17 cellular contexts compared by ENCODE assay signal in genomic region chr10:110881905-110882304, GRCh38. TPM values are rescaled to one million over a fixed set of nuclear protein-coding genes. Genes with fewer than 3 reads are reported as not detected.
DNase-seq lines count a peak whose midpoint lies in the region; TF ChIP-seq lines count a peak whose summit lies in the region.
"Had no signal": no experiment of that assay in that cellular context is flagged by ENCODE, and none has a peak within 500 bp of the region (broad histone marks: within the 10 kb centered on the region; RNA-seq: fewer than 3 reads in every experiment).

No MANE protein-coding gene starts in this region.

- H3K4me3 ChIP-seq in GM23248 (no peak overlapping the region), parathyroid adenoma (ENCODE audit: low read depth, low read length) (peak overlapping the region; percentile 78)
- H3K4me3 ChIP-seq: heart left ventricle, right lobe of liver, suprapubic skin had no signal

- peaks cover 60% of the 10 kb centered on the region for H3K36me3 Mint-ChIP-seq in activated T-helper 1 cell treated with anti-CD3 and anti-CD28 coated beads, Interleukin-12 subunit alpha, Interleukin-12 subunit beta, Interleukin-2, Interleukin-4 antibody, amounts not matched to agents 30 ng/mL and 10 ng/mL and 1 ng/mL, durations not matched to agents 14 hours and 24 hours and 36 hours (ENCODE audit: low read depth)

- H3K9ac ChIP-seq in GM23248, result no peak overlapping the region
- no peak overlapping the region for H3K9ac ChIP-seq in parathyroid adenoma

- no peaks in the 10 kb centered on the region for H3K9me3 Mint-ChIP-seq in activated T-helper 1 cell treated with anti-CD3 and anti-CD28 coated beads, Interleukin-12 subunit alpha, Interleukin-12 subunit beta, Interleukin-2, Interleukin-4 antibody, amounts not matched to agents 30 ng/mL and 10 ng/mL and 1 ng/mL, durations not matched to agents 14 hours and 24 hours and 36 hours
- H3K9me3 Mint-ChIP-seq: T-helper 1 cell treated with Interleukin-12 subunit alpha and Interleukin-12 subunit beta and Interleukin-4 antibody, amounts not matched to agents 30 μg/mL and 1 μg/mL, for 36 hours had no signal

- H3K9me2 ChIP-seq in GM23248 (ENCODE audit: insufficient read depth), result no peaks in the 10 kb centered on the region

- H3F3A ChIP-seq in GM23248 (ENCODE audit: insufficient read depth), result no peaks in the 10 kb centered on the region

- intact Hi-C loops in activated T-helper 1 cell treated with anti-CD3 and anti-CD28 coated beads, Interleukin-12 subunit alpha, Interleukin-12 subunit beta, Interleukin-2, Interleukin-4 antibody, amounts not matched to agents 30 ng/mL and 10 ng/mL and 1 ng/mL, durations not matched to agents 14 hours and 24 hours and 36 hours (cut with micrococcal nuclease), result no loop called here

- H3K36me3 ChIP-seq in GM23248 (ENCODE audit: low read depth), result peaks cover 75% of the 10 kb centered on the region
- peaks cover 10% of the 10 kb centered on the region for H3K36me3 ChIP-seq in parathyroid adenoma (ENCODE audit: control insufficient read depth, insufficient read depth, low read length)

- no peak overlapping the region for H3K4me3 Mint-ChIP-seq in activated T-helper 1 cell treated with anti-CD3 and anti-CD28 coated beads, Interleukin-12 subunit alpha, Interleukin-12 subunit beta, Interleukin-2, Interleukin-4 antibody, amounts not matched to agents 30 ng/mL and 10 ng/mL and 1 ng/mL, durations not matched to agents 14 hours and 24 hours and 36 hours
- H3K4me3 Mint-ChIP-seq: T-helper 1 cell treated with Interleukin-12 subunit alpha and Interleukin-12 subunit beta and Interleukin-4 antibody, amounts not matched to agents 30 μg/mL and 1 μg/mL, for 36 hours had no signal

- H3K27me3 ChIP-seq in GM23248 (replicated peaks; ENCODE audit: insufficient read depth) (no peaks in the 10 kb centered on the region), parathyroid adenoma (ENCODE audit: control insufficient read depth, insufficient read depth, low read length) (no peaks in the 10 kb centered on the region)
- H3K27me3 ChIP-seq: heart left ventricle, neutrophil, right lobe of liver, suprapubic skin had no signal

- TF ChIP-seq CTCF in parathyroid adenoma (IDR thresholded peaks at IDR 0.05), result no peak

- H3K4me1 Mint-ChIP-seq in activated T-helper 1 cell treated with anti-CD3 and anti-CD28 coated beads, Interleukin-12 subunit alpha, Interleukin-12 subunit beta, Interleukin-2, Interleukin-4 antibody, amounts not matched to agents 30 ng/mL and 10 ng/mL and 1 ng/mL, durations not matched to agents 14 hours and 24 hours and 36 hours (ENCODE audit: low read depth), result peaks cover 62% of the 10 kb centered on the region

- peak; percentile 14 for DNase-seq in GM23248
- peak; percentile 42 for DNase-seq in OCI-M1 (lab: John Stamatoyannopoulos, UW)
- DNase-seq in erythroblast (lab: John Stamatoyannopoulos, UW), result peak; percentile 20 to 70
- no peak for DNase-seq in activated T-helper 1 cell treated with anti-CD3 and anti-CD28 coated beads, Interleukin-12 subunit alpha, Interleukin-12 subunit beta, Interleukin-2, Interleukin-4 antibody, amounts not matched to agents 30 ng/mL and 10 ng/mL and 1 ng/mL, durations not matched to agents 14 hours and 24 hours and 36 hours (ENCODE audit: low spot score)
- no peak for DNase-seq in pons (ENCODE audit: low spot score)
- no peak for DNase-seq in SKM-1 treated with dmso at 0.1 percent for 144 hours (lab: John Stamatoyannopoulos, UW; ENCODE audit: unreplicated experiment)
- DNase-seq: heart left ventricle; MV-4-11; NCI-H1930; NCI-H446 treated with DMSO at 0.1 percent for 48 hours; right lobe of liver; stimulated activated CD4-positive, alpha-beta T cell treated with anti-CD3 and anti-CD28 coated beads, Interleukin-1b, Interleukin-23, amount 100 ng/mL, for 48 hours; WERI-Rb-1 had no signal

- H3K79me2 ChIP-seq in GM23248 (ENCODE audit: insufficient read depth), result peaks cover 19% of the 10 kb centered on the region; the same call in 1 of the 2 replicates
- peaks cover 35% of the 10 kb centered on the region for H3K79me2 ChIP-seq in parathyroid adenoma

- H3K4me1 ChIP-seq in GM23248 (ENCODE audit: insufficient read depth) (no peaks in the 10 kb centered on the region), parathyroid adenoma (peaks cover 35% of the 10 kb centered on the region)

- H3K27me3 Mint-ChIP-seq in activated T-helper 1 cell treated with anti-CD3 and anti-CD28 coated beads, Interleukin-12 subunit alpha, Interleukin-12 subunit beta, Interleukin-2, Interleukin-4 antibody, amounts not matched to agents 30 ng/mL and 10 ng/mL and 1 ng/mL, durations not matched to agents 14 hours and 24 hours and 36 hours (ENCODE audit: insufficient read depth), result no peaks in the 10 kb centered on the region

- no peak overlapping the region for H3K27ac Mint-ChIP-seq in activated T-helper 1 cell treated with anti-CD3 and anti-CD28 coated beads, Interleukin-12 subunit alpha, Interleukin-12 subunit beta, Interleukin-2, Interleukin-4 antibody, amounts not matched to agents 30 ng/mL and 10 ng/mL and 1 ng/mL, durations not matched to agents 14 hours and 24 hours and 36 hours
- H3K27ac Mint-ChIP-seq: T-helper 1 cell treated with Interleukin-12 subunit alpha and Interleukin-12 subunit beta and Interleukin-4 antibody, amounts not matched to agents 30 μg/mL and 1 μg/mL, for 36 hours had no signal

- 61 to 69% methylated on average over 4 of the region's 4 CpGs for WGBS in GM23248 (ENCODE audit: low coverage in 1 of 2, low lambda C conversion rate in 2 of 2, missing lambda C conversion rate in 2 of 2), 2 experiments

- H3K4me2 ChIP-seq in GM23248 (ENCODE audit: unreplicated experiment) (no peak overlapping the region), parathyroid adenoma (ENCODE audit: low read length) (peak overlapping the region; percentile 89)

- no peak for TF ChIP-seq POLR2A in erythroblast (IDR thresholded peaks at IDR 0.05; ENCODE audit: low read length)

- H3K27ac ChIP-seq in GM23248, result no peak overlapping the region
- H3K27ac ChIP-seq in parathyroid adenoma, result peak overlapping the region; percentile 75
- H3K27ac ChIP-seq: neutrophil, right lobe of liver, suprapubic skin, WERI-Rb-1 had no signal

- no peak overlapping the region for H2AFZ ChIP-seq in GM23248
- H2AFZ ChIP-seq in parathyroid adenoma, result no peak overlapping the region

- H3K9me3 ChIP-seq in GM23248 (ENCODE audit: low read depth) (no peaks in the 10 kb centered on the region), parathyroid adenoma (ENCODE audit: control insufficient read depth, low read length) (no peaks in the 10 kb centered on the region)
- H3K9me3 ChIP-seq: heart left ventricle, neutrophil, right lobe of liver, suprapubic skin had no signal

- in situ Hi-C loops in GM23248 (cut with MboI), result loop anchor here (25.0 kb wide), 3 partner anchors 270 to 1255 kb away; partner anchors contain the start of gene SMNDC1

- H4K20me1 ChIP-seq in GM23248 (ENCODE audit: insufficient read depth), result 0 out of 2 replicates have a peak, but pooled peaks cover 5% of the 10 kb centered on the region

RNA-seq across cellular contexts. Expression of gene PDCD4, which starts 10.2 kb away (rescaled TPM):
- 49.9 and 52.7 TPM in 2 replicates for total RNA-seq in GM23248 (2014; rRNA removed; shearing (Covaris generic))
- 166 and 175 TPM in 2 replicates for polyA plus RNA-seq in GM23248 (2016; fragmentation: Nextera tagmentation; extraction: Ambion mirVana)
- total RNA-seq in activated T-helper 1 cell treated with anti-CD3 and anti-CD28 coated beads, Interleukin-12 subunit alpha, Interleukin-12 subunit beta, Interleukin-2, Interleukin-4 antibody, amounts not matched to agents 30 ng/mL and 10 ng/mL and 1 ng/mL, durations not matched to agents 14 hours and 24 hours and 36 hours, result 46.1 and 51.8 TPM in 2 replicates

RNA-seq across cellular contexts. Expression of gene BBIP1, which starts 37.1 kb away (rescaled TPM):
- 17.3 and 29.8 TPM in 2 replicates for total RNA-seq in GM23248 (2014; rRNA removed; shearing (Covaris generic))
- 43.7 and 44.4 TPM in 2 replicates for polyA plus RNA-seq in GM23248 (2016; fragmentation: Nextera tagmentation; extraction: Ambion mirVana)
- total RNA-seq in activated T-helper 1 cell treated with anti-CD3 and anti-CD28 coated beads, Interleukin-12 subunit alpha, Interleukin-12 subunit beta, Interleukin-2, Interleukin-4 antibody, amounts not matched to agents 30 ng/mL and 10 ng/mL and 1 ng/mL, durations not matched to agents 14 hours and 24 hours and 36 hours, result 31.0 and 36.3 TPM in 2 replicates

RNA-seq across cellular contexts. Expression of gene SHOC2, which starts 37.5 kb away (rescaled TPM):
- 64.6 and 65.3 TPM in 2 replicates for total RNA-seq in GM23248 (2014; rRNA removed; shearing (Covaris generic))
- polyA plus RNA-seq in GM23248 (2016; fragmentation: Nextera tagmentation; extraction: Ambion mirVana), result 67.7 and 68.0 TPM in 2 replicates
- 44.2 and 50.7 TPM in 2 replicates for total RNA-seq in activated T-helper 1 cell treated with anti-CD3 and anti-CD28 coated beads, Interleukin-12 subunit alpha, Interleukin-12 subunit beta, Interleukin-2, Interleukin-4 antibody, amounts not matched to agents 30 ng/mL and 10 ng/mL and 1 ng/mL, durations not matched to agents 14 hours and 24 hours and 36 hours

Comparison
In these comparisons a context has a peak if more than half of its experiments do, and no peak if none do; other contexts are left out.
1. DNase-seq: peak in GM23248 (single experiment), OCI-M1 (single experiment) and erythroblast (2 of 2); none in activated T-helper 1 cell treated with anti-CD3 and anti-CD28 coated beads, Interleukin-12 subunit alpha, Interleukin-12 subunit beta, Interleukin-2, Interleukin-4 antibody, amounts not matched to agents 30 ng/mL and 10 ng/mL and 1 ng/mL, durations not matched to agents 14 hours and 24 hours and 36 hours (single experiment), pons (single experiment) and SKM-1 treated with dmso at 0.1 percent for 144 hours (single experiment).